ENCODE assay signal across 20 cellular contexts in the genomic region with DNA sequence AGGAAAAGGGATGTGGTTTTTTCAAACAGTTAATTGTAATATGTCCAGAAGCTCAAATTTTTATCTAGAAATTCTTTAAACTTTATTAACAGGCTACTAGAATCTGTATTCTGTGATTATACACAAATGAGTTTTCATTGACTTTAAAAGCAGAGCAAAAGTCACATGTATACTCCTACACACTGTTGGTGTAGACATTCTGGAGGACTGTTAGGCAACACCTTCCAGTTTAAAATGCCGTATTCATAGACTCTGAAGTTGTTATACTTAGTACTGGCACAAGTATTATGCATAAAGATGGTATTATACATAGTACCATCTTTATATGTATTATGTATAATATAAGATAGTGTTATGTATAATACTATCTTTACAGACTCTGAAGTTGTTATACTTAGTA.
"Had no signal": no experiment of that assay in that cellular context is flagged by ENCODE, and none has a peak within 500 bp of the region (broad histone marks: within the 10 kb centered on the region; RNA-seq: fewer than 3 reads in every experiment).

No MANE protein-coding gene starts in this region.

- H3K9me3 Mint-ChIP-seq: activated B cell treated with CpG ODN at 0.5 μM for 24 hours; activated CD4-positive, alpha-beta T cell treated with anti-CD3 and anti-CD28 coated beads, Interleukin-2, amount 10 ng/mL, durations not matched to agents 24 days and 14 days; activated T-helper 2 cell treated with anti-CD3 and anti-CD28 coated beads, Interferon-gamma antibody, Interleukin-2, Interleukin-4, amounts not matched to agents 10 μg/mL and 5 μg/mL and 100 μg/mL, durations not matched to agents 14 hours and 24 hours and 36 hours; natural killer cell had no signal

- H3K27ac ChIP-seq: esophagus muscularis mucosa, psoas muscle, right lobe of liver, transverse colon had no signal

- H3K4me3 ChIP-seq: esophagus muscularis mucosa, mucosa of descending colon, psoas muscle, right lobe of liver, transverse colon had no signal

- H3K4me3 Mint-ChIP-seq: activated B cell treated with CpG ODN at 0.5 μM for 24 hours; activated CD4-positive, alpha-beta T cell treated with anti-CD3 and anti-CD28 coated beads, Interleukin-2, amount 10 ng/mL, durations not matched to agents 24 days and 14 days; natural killer cell had no signal

- H3K27ac Mint-ChIP-seq: activated B cell treated with CpG ODN at 0.5 μM for 24 hours, natural killer cell had no signal

- H3K9me3 ChIP-seq: esophagus muscularis mucosa, mucosa of descending colon, psoas muscle, right lobe of liver, transverse colon had no signal

- H3K27me3 ChIP-seq: esophagus muscularis mucosa, right lobe of liver, transverse colon had no signal

- H3K27me3 Mint-ChIP-seq: activated B cell treated with CpG ODN at 0.5 μM for 24 hours; activated CD4-positive, alpha-beta T cell treated with anti-CD3 and anti-CD28 coated beads, Interleukin-2, amount 10 ng/mL, durations not matched to agents 24 days and 14 days had no signal

- ATAC-seq: mucosa of descending colon, natural killer cell, psoas muscle had no signal

- DNase-seq: activated B cell treated with CpG ODN at 0.5 μM for 24 hours; activated CD4-positive, alpha-beta T cell treated with anti-CD3 and anti-CD28 coated beads, Interleukin-2, amount 10 ng/mL, durations not matched to agents 24 days and 14 days; activated naive CD4-positive, alpha-beta T cell treated with anti-CD3 and anti-CD28 coated beads, Interleukin-2, amount 50 U/mL, for 16 hours; activated T-cell treated with anti-CD3 and anti-CD28 coated beads for 4 hours; cerebellar nuclear complex; foreskin melanocyte; head of caudate nucleus; mammary epithelial cell; mucosa of descending colon; natural killer cell; nucleus accumbens; psoas muscle; right lobe of liver; stimulated activated CD4-positive, alpha-beta T cell treated with anti-CD3 and anti-CD28 coated beads, Interleukin-2, amount 100 ng/mL, for 24 hours; stimulated activated naive CD4-positive, alpha-beta T cell; substantia nigra; T1000; transverse colon had no signal

- H3K4me1 ChIP-seq: right lobe of liver had no signal
